In the genomic region with DNA sequence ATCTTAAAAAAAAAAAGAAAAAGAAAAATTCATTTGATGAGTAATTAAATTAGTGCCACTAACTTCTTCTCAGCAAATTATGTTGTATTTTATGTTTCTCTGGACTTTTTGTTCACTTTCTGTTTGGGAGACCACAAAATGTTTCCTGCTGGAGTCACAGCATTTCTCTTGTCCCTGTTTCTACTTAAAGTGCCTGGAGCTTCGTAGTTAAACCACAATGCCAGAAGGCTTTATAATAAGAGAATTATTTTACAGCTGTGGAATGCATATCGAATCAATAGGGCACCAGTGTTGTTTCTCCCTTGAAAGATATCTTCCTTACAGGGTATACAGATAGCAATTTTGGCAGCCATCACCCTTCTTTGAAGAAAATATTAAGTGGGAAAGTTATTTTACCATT, we compare ENCODE assay signal across 14 cellular contexts. TPM values are rescaled to one million over a fixed set of nuclear protein-coding genes. Genes with fewer than 3 reads are reported as not detected.
A peak's percentile ranks its signal among the peaks of the same experiment; 100 is the strongest.
DNase-seq lines count a peak whose midpoint lies in the region; ATAC-seq and TF ChIP-seq lines count a peak whose summit lies in the region.
"Had no signal": no experiment of that assay in that cellular context is flagged by ENCODE, and none has a peak within 500 bp of the region (broad histone marks: within the 10 kb centered on the region; RNA-seq: fewer than 3 reads in every experiment).

No MANE protein-coding gene starts in this region.

- peak overlapping the region; percentile 82 for H3K4me2 ChIP-seq in DND-41 (ENCODE audit: insufficient read depth, low read length)

- in situ Hi-C loops in brain microvascular endothelial cell (cut with HindIII; ENCODE audit: low pct_ligation_motif_present, low sequenced_read_pairs) = no loop called here

- no peak for TF ChIP-seq POLR2A in prostate gland (IDR thresholded peaks at IDR 0.05)

- H4K20me1 ChIP-seq in DND-41 (ENCODE audit: insufficient read depth, low read length) = no peaks in the 10 kb centered on the region

- ATAC-seq in DND-41 (ENCODE audit: insufficient read depth, low read depth) (no peak), GM21825 (IDR thresholded peaks at IDR 0.05; ENCODE audit: unreplicated experiment) (no peak)
- ATAC-seq: right lobe of liver; stimulated activated effector memory CD8-positive, alpha-beta T cell treated with anti-CD3 and anti-CD28 coated beads, Interleukin-12 subunit alpha, Interleukin-12 subunit beta, amount 100 ng/mL, for 72 hours had no signal

- H3K36me3 ChIP-seq in DND-41 (ENCODE audit: insufficient read depth, low read length) = peaks cover 27% of the 10 kb centered on the region
- H3K36me3 ChIP-seq in brain microvascular endothelial cell (replicated peaks) = peaks cover 3% of the 10 kb centered on the region
- H3K36me3 ChIP-seq in prostate gland = no peaks in the 10 kb centered on the region

- TF ChIP-seq CTCF in DND-41 (IDR thresholded peaks at IDR 0.05; ENCODE audit: borderline replicate concordance, extremely low read depth, low read length, poor library complexity, severe bottlenecking) = no peak
- no peak for TF ChIP-seq CTCF in brain microvascular endothelial cell (IDR thresholded peaks at IDR 0.05; ENCODE audit: low read depth, low read length, missing control alignments)
- no peak for TF ChIP-seq CTCF in prostate gland (IDR thresholded peaks at IDR 0.05)

- WGBS in prostate gland = 86% methylated on average over 2 of the region's 2 CpGs

- H3K9ac ChIP-seq in DND-41 (ENCODE audit: low read depth, low read length) = peak overlapping the region; percentile 30; the same call in 1 of the 2 replicates

- H3K9me3 ChIP-seq in DND-41 (ENCODE audit: insufficient read depth, low read length, severe bottlenecking) (peaks cover 5% of the 10 kb centered on the region), prostate gland (no peaks in the 10 kb centered on the region)

- H3K4me3 ChIP-seq in DND-41 (ENCODE audit: low read depth in 1 of 2, low read length in 2 of 2) (peak overlapping the region in 1 of 2 experiments; percentile 43; a peak in 1 of 4 replicates), brain microvascular endothelial cell (ENCODE audit: low read depth, low read length) (no peak overlapping the region), prostate gland (no peak overlapping the region)
- H3K4me3 ChIP-seq: right lobe of liver had no signal

- H3K27ac ChIP-seq in DND-41 (ENCODE audit: low read length) (peak overlapping the region; percentile 47; the same call in 1 of the 2 replicates), brain microvascular endothelial cell (peak overlapping the region; percentile 30), prostate gland (no peak overlapping the region)
- H3K27ac ChIP-seq: right lobe of liver had no signal

- peaks cover 33% of the 10 kb centered on the region for H3K4me1 ChIP-seq in DND-41 (ENCODE audit: insufficient read depth, low read length)
- H3K4me1 ChIP-seq in prostate gland (replicated peaks) = no peaks in the 10 kb centered on the region

- DNase-seq in DND-41 (no peak), Kasumi-1 (lab: John Stamatoyannopoulos, UW) (peak; percentile 18 to 24), brain microvascular endothelial cell (peak; percentile 56), non-pigmented ciliary epithelial cell (ENCODE audit: low read depth) (peak; percentile 58), prostate gland (ENCODE audit: low spot score) (no peak), 8988T (no peak)
- DNase-seq: activated naive CD4-positive, alpha-beta T cell treated with Interleukin-2 at 50 U/mL for 16 hours; Caco-2; erythroblast; right lobe of liver; SHP77; stimulated activated CD4-positive, alpha-beta T cell treated with anti-CD3 and anti-CD28 coated beads, Interleukin-4, amount 100 ng/mL, for 24 hours had no signal

- H3K27me3 ChIP-seq in DND-41 (ENCODE audit: insufficient read depth, low read length, poor library complexity) (no peaks in the 10 kb centered on the region), brain microvascular endothelial cell (replicated peaks) (no peaks in the 10 kb centered on the region), prostate gland (replicated peaks; ENCODE audit: insufficient read depth) (no peaks in the 10 kb centered on the region)
- H3K27me3 ChIP-seq: right lobe of liver had no signal

- peaks cover 37% of the 10 kb centered on the region for H3K79me2 ChIP-seq in DND-41 (ENCODE audit: insufficient read depth, low read length)

- intact Hi-C loops in prostate gland (cut with DNase I) = loop anchor here (5.0 to 10.0 kb wide), 4 partner anchors 197 to 389 kb away; no protein-coding TSS in a partner anchor

- H2AFZ ChIP-seq in DND-41 (ENCODE audit: low read depth, low read length) = no peak overlapping the region

RNA-seq across cellular contexts. Expression of gene DTWD1, which starts 3.2 kb away (rescaled TPM):
- total RNA-seq in prostate gland = 10 to 100 TPM; 16.6 to 21.1 TPM

RNA-seq across cellular contexts. Expression of gene FAM227B, which starts 3.4 kb away (rescaled TPM):
- total RNA-seq in prostate gland = 10 to 100 TPM in 1 of 2 donors, 1 to 10 TPM in 1; 8.3 to 12.9 TPM

Comparison
In these comparisons a context has a peak if more than half of its experiments do, and no peak if none do; other contexts are left out.
1. DNase-seq: peak in Kasumi-1 (2 of 2), brain microvascular endothelial cell (single experiment) and non-pigmented ciliary epithelial cell (single experiment); none in DND-41 (single experiment), prostate gland (single experiment) and 8988T (single experiment).
2. H3K27ac ChIP-seq: peak in DND-41 (single experiment) and brain microvascular endothelial cell (single experiment); none in prostate gland (0 of 2).